Comparison of ENCODE assay signal across 9 cellular contexts in genomic region chr1:156624814-156625435, GRCh38. TPM values are rescaled to one million over a fixed set of nuclear protein-coding genes. Genes with fewer than 3 reads are reported as not detected.
DNase-seq lines count a peak whose midpoint lies in the region; ATAC-seq and TF ChIP-seq lines count a peak whose summit lies in the region.
"Had no signal": no experiment of that assay in that cellular context is flagged by ENCODE, and none has a peak within 500 bp of the region (broad histone marks: within the 10 kb centered on the region; RNA-seq: fewer than 3 reads in every experiment).

No MANE protein-coding gene starts in this region.

- H3K27me3 ChIP-seq in BLaER1 (peaks cover 73% of the 10 kb centered on the region), neural cell (ENCODE audit: insufficient read depth, low read depth, low read length) (peaks cover 62% of the 10 kb centered on the region)

- H3K36me3 Mint-ChIP-seq in IgD-negative memory B cell (no peaks in the 10 kb centered on the region), endothelial cell (ENCODE audit: low read depth, unreplicated experiment) (peaks cover 5% of the 10 kb centered on the region)

- H3K4me3 ChIP-seq in BLaER1 (peak overlapping the region; percentile 53), epithelial cell of proximal tubule (ENCODE audit: low read depth, low read length) (peak overlapping the region; percentile 37), neural cell (ENCODE audit: low read length) (peak overlapping the region; percentile 69)

- no peaks in the 10 kb centered on the region for H3F3A ChIP-seq in neural cell (ENCODE audit: insufficient read depth, low read length, poor library complexity, severe bottlenecking)

- no peak overlapping the region for H2AFZ ChIP-seq in neural cell (ENCODE audit: low read depth, low read length)

- H3K27ac Mint-ChIP-seq in IgD-negative memory B cell = no peak overlapping the region
- no peak overlapping the region for H3K27ac Mint-ChIP-seq in endothelial cell (ENCODE audit: unreplicated experiment)

- H3K27ac ChIP-seq in BLaER1 = no peak overlapping the region
- no peak overlapping the region for H3K27ac ChIP-seq in neural cell (ENCODE audit: low read length)

- H4K20me1 ChIP-seq in BLaER1 (peaks cover 43% of the 10 kb centered on the region), neural cell (ENCODE audit: insufficient read depth) (no peaks in the 10 kb centered on the region)

- H3K4me2 ChIP-seq in BLaER1 (peak overlapping the region; percentile 69), neural cell (ENCODE audit: low read length) (no peak overlapping the region)

- H3K9me3 ChIP-seq in BLaER1 = no peaks in the 10 kb centered on the region
- H3K9me3 ChIP-seq in neural cell (ENCODE audit: low read length) = no peaks in the 10 kb centered on the region

- H3K4me1 ChIP-seq in BLaER1 = peaks cover 28% of the 10 kb centered on the region

- H3K4me1 Mint-ChIP-seq in IgD-negative memory B cell = peaks cover 6 to 12% (median 8%) of the 10 kb centered on the region in 3 donors
- H3K4me1 Mint-ChIP-seq in endothelial cell (ENCODE audit: unreplicated experiment) = peaks cover 12% of the 10 kb centered on the region

- H3K4me3 Mint-ChIP-seq in IgD-negative memory B cell (peak overlapping the region in 3 of 4 donors; percentile 54 to 71 (median 58)), endothelial cell (ENCODE audit: unreplicated experiment) (no peak overlapping the region)

- no peaks in the 10 kb centered on the region for H3K9me2 ChIP-seq in neural cell (ENCODE audit: insufficient read depth, low read length)

- no peak for TF ChIP-seq EP300 in neural cell (conservative IDR thresholded peaks at IDR 0.05; ENCODE audit: poor library complexity, severe bottlenecking)

- H3K9ac ChIP-seq in BLaER1 (no peak overlapping the region), neural cell (ENCODE audit: low read length) (peak overlapping the region; percentile 14)

- ATAC-seq in HG03280 (IDR thresholded peaks at IDR 0.05; ENCODE audit: unreplicated experiment) (no peak), GM18868 (IDR thresholded peaks at IDR 0.05; ENCODE audit: unreplicated experiment) (no peak)

- no peaks in the 10 kb centered on the region for H3K9me3 Mint-ChIP-seq in IgD-negative memory B cell
- no peaks in the 10 kb centered on the region for H3K9me3 Mint-ChIP-seq in endothelial cell (ENCODE audit: unreplicated experiment)

- no peaks in the 10 kb centered on the region for H3K79me2 ChIP-seq in neural cell (replicated peaks; ENCODE audit: insufficient read depth, low read length)

- peaks cover 39% of the 10 kb centered on the region for H3K27me3 Mint-ChIP-seq in IgD-negative memory B cell
- H3K27me3 Mint-ChIP-seq in endothelial cell (ENCODE audit: unreplicated experiment) = peaks cover 14% of the 10 kb centered on the region

- TF ChIP-seq RAD21 in neural cell (conservative IDR thresholded peaks at IDR 0.05) = no peak

- no peaks in the 10 kb centered on the region for H3K36me3 ChIP-seq in BLaER1
- no peaks in the 10 kb centered on the region for H3K36me3 ChIP-seq in neural cell (ENCODE audit: insufficient read depth, low read length)

- no peak for DNase-seq in epithelial cell of proximal tubule (ENCODE audit: low read depth)
- no peak for DNase-seq in endothelial cell (ENCODE audit: low spot score)
- no peak for DNase-seq in NK-92 (lab: John Stamatoyannopoulos, UW; ENCODE audit: unreplicated experiment)

- TF ChIP-seq CTCF in epithelial cell of proximal tubule (conservative IDR thresholded peaks at IDR 0.05; ENCODE audit: low read depth, low read length) (no peak), neural cell (IDR thresholded peaks at IDR 0.05; ENCODE audit: poor library complexity, severe bottlenecking) (no peak), endothelial cell (IDR thresholded peaks at IDR 0.05; ENCODE audit: unreplicated experiment) (no peak)

TF ChIP-seq in neural cell, 6 proteins besides CTCF, POLR2A, EP300 and RAD21:
- no peak for TF ChIP-seq SMC3 (conservative IDR thresholded peaks at IDR 0.05; ENCODE audit: poor library complexity)
- TF ChIP-seq EZH2 (IDR thresholded peaks at IDR 0.05; ENCODE audit: borderline replicate concordance, insufficient read depth, low read length, poor library complexity, severe bottlenecking) = peak; percentile 89

RNA-seq across cellular contexts. Expression of gene HAPLN2, which starts 5.7 kb away (rescaled TPM):
- polyA plus RNA-seq in IgD-negative memory B cell (not detected), neural cell (22.9 and 24.6 TPM in 2 replicates)
- total RNA-seq in epithelial cell of proximal tubule (not detected in 2 replicates), endothelial cell (ENCODE audit: unreplicated experiment) (1.3 TPM)
- polyA minus RNA-seq in neural cell = 3.4 TPM in 2 replicates

RNA-seq across cellular contexts. Expression of gene BCAN, which starts 17.0 kb away (rescaled TPM):
- polyA plus RNA-seq in IgD-negative memory B cell (not detected), neural cell (0.58 TPM in 1 of 2 replicates, not detected in the other)
- total RNA-seq in epithelial cell of proximal tubule (not detected in 2 replicates), endothelial cell (ENCODE audit: unreplicated experiment) (0.46 TPM)
- polyA minus RNA-seq in neural cell = not detected in 2 replicates
- total RNA-seq: subcutaneous adipose tissue had no signal

RNA-seq across cellular contexts. Expression of gene GPATCH4, which starts 23.6 kb away (rescaled TPM):
- polyA plus RNA-seq in IgD-negative memory B cell = 45.5 TPM
- 15.9 and 22.9 TPM in 2 replicates for total RNA-seq in epithelial cell of proximal tubule
- 1.3 and 3.9 TPM in 2 replicates for polyA plus RNA-seq in neural cell
- 3.2 and 5.2 TPM in 2 replicates for polyA minus RNA-seq in neural cell
- 18.6 TPM for total RNA-seq in endothelial cell (ENCODE audit: unreplicated experiment)

RNA-seq across cellular contexts. Expression of gene NAXE, which starts 33.3 kb away (rescaled TPM):
- 121 TPM for polyA plus RNA-seq in IgD-negative memory B cell
- 124 and 127 TPM in 2 replicates for total RNA-seq in epithelial cell of proximal tubule
- 95.7 and 111 TPM in 2 replicates for polyA plus RNA-seq in neural cell
- 63.9 and 65.7 TPM in 2 replicates for polyA minus RNA-seq in neural cell
- 190 TPM for total RNA-seq in endothelial cell (ENCODE audit: unreplicated experiment)

RNA-seq across cellular contexts. Expression of gene TTC24, which starts 45.4 kb away (rescaled TPM):
- 0.38 TPM for polyA plus RNA-seq in IgD-negative memory B cell
- total RNA-seq in epithelial cell of proximal tubule = not detected in 2 replicates
- not detected in 2 replicates for polyA plus RNA-seq in neural cell
- not detected in 2 replicates for polyA minus RNA-seq in neural cell
- not detected for total RNA-seq in endothelial cell (ENCODE audit: unreplicated experiment)
- total RNA-seq: subcutaneous adipose tissue had no signal
